Comparison of ENCODE assay signal across 2 cellular contexts in the genomic region with DNA sequence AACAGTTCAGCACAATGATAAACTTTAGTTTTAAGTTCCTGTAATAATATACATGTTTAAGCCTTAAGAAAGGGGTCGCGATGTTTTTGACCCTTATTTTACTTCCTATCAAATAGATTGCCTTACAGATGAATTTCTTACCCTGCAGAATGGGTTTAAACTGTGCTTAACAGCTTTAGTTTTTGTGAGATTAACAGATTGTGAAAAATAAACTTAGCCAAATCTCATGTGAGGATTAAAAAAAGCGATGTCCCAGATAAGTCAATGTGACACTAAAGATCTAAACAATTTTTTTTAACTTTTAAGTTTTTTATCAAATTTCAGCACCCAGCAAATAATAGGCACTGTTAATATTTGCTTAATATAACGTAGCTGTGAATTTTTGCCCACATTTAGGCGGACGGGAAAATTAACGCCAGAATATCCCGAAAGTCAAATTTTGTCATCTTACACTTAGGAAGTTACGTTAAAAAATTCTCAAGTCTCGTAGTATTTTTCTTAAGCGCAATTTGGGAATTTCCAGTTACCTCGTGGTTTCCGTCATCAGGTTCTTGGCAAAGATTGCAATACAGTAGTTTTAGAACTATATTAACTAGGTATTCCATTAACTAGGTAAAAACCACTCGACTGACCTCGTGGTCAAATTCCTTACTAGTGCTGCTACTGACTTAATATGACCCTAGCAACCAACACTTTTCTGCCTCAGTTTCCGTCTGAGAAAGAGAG.
TF ChIP-seq lines count a peak whose summit lies in the region.

No MANE protein-coding gene starts in this region.

TF ChIP-seq in H1, 55 proteins besides CTCF, POLR2A, EP300 and RAD21:
- TF ChIP-seq SIX5 (IDR thresholded peaks at IDR 0.05; ENCODE audit: low read depth, low read length) (no peak), SRF (IDR thresholded peaks at IDR 0.05; ENCODE audit: low read depth, low read length) (no peak), ASH2L (IDR thresholded peaks at IDR 0.05; ENCODE audit: low read length) (no peak), CHD1 (IDR thresholded peaks at IDR 0.05; ENCODE audit: low read depth, low read length) (peak; percentile 11), SIRT6 (IDR thresholded peaks at IDR 0.05; ENCODE audit: low read length) (no peak)

TF ChIP-seq in neural cell, 6 proteins besides CTCF, POLR2A, EP300 and RAD21:
- TF ChIP-seq TAF1 (IDR thresholded peaks at IDR 0.05; ENCODE audit: low read depth) (no peak), POLR2AphosphoS5 (IDR thresholded peaks at IDR 0.05) (no peak), SMC3 (conservative IDR thresholded peaks at IDR 0.05; ENCODE audit: poor library complexity) (no peak), EZH2 (IDR thresholded peaks at IDR 0.05; ENCODE audit: borderline replicate concordance, insufficient read depth, low read length, poor library complexity, severe bottlenecking) (no peak)
- TF ChIP-seq, protein P1, sequence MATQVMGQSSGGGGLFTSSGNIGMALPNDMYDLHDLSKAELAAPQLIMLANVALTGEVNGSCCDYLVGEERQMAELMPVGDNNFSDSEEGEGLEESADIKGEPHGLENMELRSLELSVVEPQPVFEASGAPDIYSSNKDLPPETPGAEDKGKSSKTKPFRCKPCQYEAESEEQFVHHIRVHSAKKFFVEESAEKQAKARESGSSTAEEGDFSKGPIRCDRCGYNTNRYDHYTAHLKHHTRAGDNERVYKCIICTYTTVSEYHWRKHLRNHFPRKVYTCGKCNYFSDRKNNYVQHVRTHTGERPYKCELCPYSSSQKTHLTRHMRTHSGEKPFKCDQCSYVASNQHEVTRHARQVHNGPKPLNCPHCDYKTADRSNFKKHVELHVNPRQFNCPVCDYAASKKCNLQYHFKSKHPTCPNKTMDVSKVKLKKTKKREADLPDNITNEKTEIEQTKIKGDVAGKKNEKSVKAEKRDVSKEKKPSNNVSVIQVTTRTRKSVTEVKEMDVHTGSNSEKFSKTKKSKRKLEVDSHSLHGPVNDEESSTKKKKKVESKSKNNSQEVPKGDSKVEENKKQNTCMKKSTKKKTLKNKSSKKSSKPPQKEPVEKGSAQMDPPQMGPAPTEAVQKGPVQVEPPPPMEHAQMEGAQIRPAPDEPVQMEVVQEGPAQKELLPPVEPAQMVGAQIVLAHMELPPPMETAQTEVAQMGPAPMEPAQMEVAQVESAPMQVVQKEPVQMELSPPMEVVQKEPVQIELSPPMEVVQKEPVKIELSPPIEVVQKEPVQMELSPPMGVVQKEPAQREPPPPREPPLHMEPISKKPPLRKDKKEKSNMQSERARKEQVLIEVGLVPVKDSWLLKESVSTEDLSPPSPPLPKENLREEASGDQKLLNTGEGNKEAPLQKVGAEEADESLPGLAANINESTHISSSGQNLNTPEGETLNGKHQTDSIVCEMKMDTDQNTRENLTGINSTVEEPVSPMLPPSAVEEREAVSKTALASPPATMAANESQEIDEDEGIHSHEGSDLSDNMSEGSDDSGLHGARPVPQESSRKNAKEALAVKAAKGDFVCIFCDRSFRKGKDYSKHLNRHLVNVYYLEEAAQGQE (IDR thresholded peaks at IDR 0.05; ENCODE audit: borderline replicate concordance): no peak
